Comparison of ENCODE assay signal across 8 cellular contexts in genomic region chr17:29294580-29294900, GRCh38. TPM values are rescaled to one million over a fixed set of nuclear protein-coding genes. Genes with fewer than 3 reads are reported as not detected.
DNase-seq lines count a peak whose midpoint lies in the region; ATAC-seq and TF ChIP-seq lines count a peak whose summit lies in the region.

No MANE protein-coding gene starts in this region.

- peak overlapping the region; percentile 98 to 99 (median 99) for H3K27ac Mint-ChIP-seq in CD4-positive, CD25-positive, alpha-beta regulatory T cell
- H3K27ac Mint-ChIP-seq in neural crest cell (ENCODE audit: unreplicated experiment): peak overlapping the region; percentile 99

- H3K4me3 ChIP-seq in CD4-positive, CD25-positive, alpha-beta regulatory T cell (ENCODE audit: low read depth, low read length): peak overlapping the region; percentile 97
- H3K4me3 ChIP-seq in ectodermal cell (ENCODE audit: insufficient read depth, low read depth, low read length): peak overlapping the region; percentile 93

- no peaks in the 10 kb centered on the region for H3K9me3 ChIP-seq in CD4-positive, CD25-positive, alpha-beta regulatory T cell (ENCODE audit: control insufficient read depth in 2 of 2, low read length in 2 of 2)
- H3K9me3 ChIP-seq in ectodermal cell (ENCODE audit: control insufficient read depth, low read length): no peaks in the 10 kb centered on the region

- no peak for ATAC-seq in CD4-positive, CD25-positive, alpha-beta regulatory T cell (ENCODE audit: low read depth in 2 of 2)
- no peak for ATAC-seq in HG02884 (IDR thresholded peaks at IDR 0.05; ENCODE audit: unreplicated experiment)

- H3K36me3 ChIP-seq in CD4-positive, CD25-positive, alpha-beta regulatory T cell (ENCODE audit: control insufficient read depth, insufficient read depth, low read length): peaks cover 5% of the 10 kb centered on the region
- no peaks in the 10 kb centered on the region for H3K36me3 ChIP-seq in ectodermal cell (ENCODE audit: control insufficient read depth, insufficient read depth, low read length)

- TF ChIP-seq CTCF in neural crest cell (conservative IDR thresholded peaks at IDR 0.05): no peak

- no peak for DNase-seq in CD4-positive, CD25-positive, alpha-beta regulatory T cell
- DNase-seq in NCI-H146 (lab: John Stamatoyannopoulos, UW): peak; percentile 39
- no peak for DNase-seq in neural crest cell (ENCODE audit: low read depth, low spot score)
- no peak for DNase-seq in SHP77 treated with DMSO at 0.1 percent for 48 hours (lab: John Stamatoyannopoulos, UW)
- DNase-seq in NCI-H526 (lab: John Stamatoyannopoulos, UW): no peak
- DNase-seq in UCSD-AML1 (lab: John Stamatoyannopoulos, UW; ENCODE audit: unreplicated experiment): no peak

- 0% methylated on average over 1 of the region's 2 CpGs for WGBS in ectodermal cell, 2 experiments

- peaks cover 35% of the 10 kb centered on the region for H3K4me1 ChIP-seq in CD4-positive, CD25-positive, alpha-beta regulatory T cell (ENCODE audit: control insufficient read depth, insufficient read depth, low read length, poor library complexity, severe bottlenecking)
- H3K4me1 ChIP-seq in ectodermal cell (ENCODE audit: control insufficient read depth, insufficient read depth, low read length): peaks cover 10% of the 10 kb centered on the region

- H3K27ac ChIP-seq in CD4-positive, CD25-positive, alpha-beta regulatory T cell (ENCODE audit: insufficient read depth, low read length, poor library complexity, severe bottlenecking): peak overlapping the region; percentile 94
- H3K27ac ChIP-seq in ectodermal cell (ENCODE audit: insufficient read depth, low read depth, low read length, poor library complexity, severe bottlenecking): peak overlapping the region; percentile 97

- H3K9me3 Mint-ChIP-seq in CD4-positive, CD25-positive, alpha-beta regulatory T cell: peaks cover 0 to 2% (median 0%) of the 10 kb centered on the region in 7 donors
- H3K9me3 Mint-ChIP-seq in neural crest cell: no peaks in the 10 kb centered on the region

- peaks cover 13% of the 10 kb centered on the region for H3K36me3 Mint-ChIP-seq in CD4-positive, CD25-positive, alpha-beta regulatory T cell
- H3K36me3 Mint-ChIP-seq in neural crest cell (ENCODE audit: low read depth): peaks cover 8% of the 10 kb centered on the region

- no peaks in the 10 kb centered on the region for H3K27me3 ChIP-seq in CD4-positive, CD25-positive, alpha-beta regulatory T cell (ENCODE audit: control insufficient read depth, insufficient read depth, low read length)
- no peaks in the 10 kb centered on the region for H3K27me3 ChIP-seq in ectodermal cell (ENCODE audit: control insufficient read depth, insufficient read depth, low read length, poor library complexity, severe bottlenecking)

- H3K4me3 Mint-ChIP-seq in CD4-positive, CD25-positive, alpha-beta regulatory T cell: peak overlapping the region; percentile 98 to 100 (median 100)
- H3K4me3 Mint-ChIP-seq in neural crest cell: peak overlapping the region; percentile 100

- peaks cover 4% of the 10 kb centered on the region for H3K27me3 Mint-ChIP-seq in CD4-positive, CD25-positive, alpha-beta regulatory T cell
- H3K27me3 Mint-ChIP-seq in neural crest cell (ENCODE audit: low read depth): peaks cover 8% of the 10 kb centered on the region

- peaks cover 20 to 42% (median 28%) of the 10 kb centered on the region in 4 donors for H3K4me1 Mint-ChIP-seq in CD4-positive, CD25-positive, alpha-beta regulatory T cell
- H3K4me1 Mint-ChIP-seq in neural crest cell: peaks cover 36% of the 10 kb centered on the region

RNA-seq across cellular contexts. Expression of gene NUFIP2, which starts 0.6 kb away (rescaled TPM):
- 80.6 TPM for total RNA-seq in CD4-positive, CD25-positive, alpha-beta regulatory T cell
- polyA plus RNA-seq in CD4-positive, CD25-positive, alpha-beta regulatory T cell: 1 to 10 TPM; 6.4 to 9.1 (median 7.8) TPM
- 47.5 TPM for polyA plus RNA-seq in ectodermal cell (2013, experiment 1 of 4)
- polyA plus RNA-seq in ectodermal cell (2013, experiment 2 of 4): 50.8 TPM
- 43.6 TPM for polyA plus RNA-seq in ectodermal cell (2013, experiment 3 of 4)
- polyA plus RNA-seq in ectodermal cell (2013, experiment 4 of 4): 52.1 TPM
- total RNA-seq in neural crest cell: 61.7 and 72.1 TPM in 2 replicates

RNA-seq across cellular contexts. Expression of gene CRYBA1, which starts 47.9 kb away (rescaled TPM):
- total RNA-seq in CD4-positive, CD25-positive, alpha-beta regulatory T cell: not detected
- not detected for polyA plus RNA-seq in CD4-positive, CD25-positive, alpha-beta regulatory T cell
- polyA plus RNA-seq in ectodermal cell (2013, experiment 1 of 4): 2.0 TPM
- 1.7 TPM for polyA plus RNA-seq in ectodermal cell (2013, experiment 2 of 4)
- polyA plus RNA-seq in ectodermal cell (2013, experiment 3 of 4): 0.69 TPM
- 1.6 TPM for polyA plus RNA-seq in ectodermal cell (2013, experiment 4 of 4)
- total RNA-seq in neural crest cell: 1.9 and 2.4 TPM in 2 replicates
